28 cellular contexts compared by ENCODE assay signal in the genomic region with DNA sequence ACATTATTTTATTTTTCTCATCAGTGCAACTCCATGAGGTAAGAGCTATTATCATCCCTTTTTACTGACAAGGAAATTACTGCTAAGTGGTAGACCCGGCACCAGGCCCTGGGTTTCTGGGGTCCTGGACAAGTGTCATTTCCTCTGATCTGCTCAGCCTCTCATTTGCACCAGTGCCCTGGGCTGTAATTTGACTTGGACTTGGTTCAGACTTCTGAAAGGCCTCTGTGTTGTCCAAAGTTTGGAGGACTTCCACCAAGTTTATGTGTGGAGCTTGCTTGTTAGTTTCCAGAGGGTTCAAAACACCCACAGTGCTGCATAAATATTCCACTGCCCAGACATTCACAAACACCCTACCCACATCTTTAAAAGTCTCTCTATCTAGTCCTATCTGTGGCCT. TPM values are rescaled to one million over a fixed set of nuclear protein-coding genes. Genes with fewer than 3 reads are reported as not detected.
A peak's percentile ranks its signal among the peaks of the same experiment; 100 is the strongest.
DNase-seq lines count a peak whose midpoint lies in the region; TF ChIP-seq lines count a peak whose summit lies in the region.
"Had no signal": no experiment of that assay in that cellular context is flagged by ENCODE, and none has a peak within 500 bp of the region (broad histone marks: within the 10 kb centered on the region; RNA-seq: fewer than 3 reads in every experiment).

No MANE protein-coding gene starts in this region.

- TF ChIP-seq CTCF in GM13976 (IDR thresholded peaks at IDR 0.05; ENCODE audit: borderline replicate concordance, control extremely low read depth, extremely low read depth, insufficient read depth, missing control alignments) (no peak), lower leg skin (IDR thresholded peaks at IDR 0.05) (no peak)

- intact Hi-C loops in lower leg skin (cut with DNase I; ENCODE audit: low total_unique reads), result no loop called here

- in situ Hi-C loops in GM13976 (cut with MboI; ENCODE audit: low sequenced_read_pairs, unreplicated experiment), result no loop called here

- DNase-seq in foreskin melanocyte (peak; percentile 80), nucleus accumbens (lab: John Stamatoyannopoulos, UW) (peak in 41 of 56 donors; percentile 8 to 81 (median 44)), ecto neural progenitor cell (ENCODE audit: low spot score) (no peak), GM13976 (ENCODE audit: low spot score) (no peak), lower leg skin (ENCODE audit: low spot score in 2 of 2) (no peak)
- DNase-seq: activated CD4-positive, CD25-positive, alpha-beta regulatory T cell treated with anti-CD3 and anti-CD28 coated beads, Interleukin-2, amount 50 U/mL, for 72 hours; activated CD8-positive, alpha-beta T cell treated with anti-CD3 and anti-CD28 coated beads, Interleukin-2, amount 10 ng/mL, durations not matched to agents 7 days and 5 days; activated effector memory CD4-positive, alpha-beta T cell treated with Interleukin-2 at 50 U/mL for 16 hours; activated naive CD8-positive, alpha-beta T cell treated with anti-CD3 and anti-CD28 coated beads, Interleukin-2, amount 10 ng/mL, durations not matched to agents 7 days and 5 days; activated T-cell treated with anti-CD3 and anti-CD28 coated beads for 4 hours; body of pancreas; CD4-positive, alpha-beta T cell; DMS 273 treated with DMSO at 0.1 percent for 48 hours; effector memory CD8-positive, alpha-beta T cell; gastrocnemius medialis; KG1; MM.1S; NCI-H1417; NCI-H2107; Peyer's patch; stimulated activated CD4-positive, alpha-beta T cell treated with anti-CD3 and anti-CD28 coated beads, Interleukin-4, amount 100 ng/mL, for 1 hour; stimulated activated naive B cell treated with anti-CD40 and anti-IgM and Interleukin-4, amounts not matched to agents 10 μg/mL and 1 μg/mL and 100 μg/mL, for 72 hours; T-helper 1 cell; thyroid gland had no signal

- H3K27ac ChIP-seq in angular gyrus (ENCODE audit: low read depth, low read length) (peak overlapping the region; percentile 39), temporal lobe (ENCODE audit: low read depth, low read length) (peak overlapping the region; percentile 66)
- H3K27ac ChIP-seq: body of pancreas, gastrocnemius medialis, Peyer's patch, SJSA1, thyroid gland had no signal

- no peak overlapping the region for H3K4me3 ChIP-seq in lower leg skin (ENCODE audit: low read depth, poor library complexity, severe bottlenecking)
- H3K4me3 ChIP-seq: body of pancreas, gastrocnemius medialis, GM23338, Peyer's patch, SJSA1, thyroid gland had no signal

- no peak for TF ChIP-seq POLR2A in lower leg skin (IDR thresholded peaks at IDR 0.05)

- WGBS in lower leg skin, 2 donors, result 80% methylated on average over 1 of the region's 1 CpG

RNA-seq across cellular contexts. Expression of a gene that starts 44.0 kb away (rescaled TPM):
- 228 TPM for total RNA-seq in temporal lobe
- total RNA-seq in lower leg skin, result 100 to 1,000 TPM in 3 of 4 donors, 10 to 100 TPM in 1; 99.9 to 151 (median 119) TPM

Comparison
In these comparisons a context has a peak if more than half of its experiments do, and no peak if none do; other contexts are left out.
1. DNase-seq: peak in foreskin melanocyte (single experiment) and nucleus accumbens (41 of 56); none in ecto neural progenitor cell (single experiment), GM13976 (single experiment) and lower leg skin (0 of 2).